Comparison of ENCODE assay signal across 10 cellular contexts in the genomic region with DNA sequence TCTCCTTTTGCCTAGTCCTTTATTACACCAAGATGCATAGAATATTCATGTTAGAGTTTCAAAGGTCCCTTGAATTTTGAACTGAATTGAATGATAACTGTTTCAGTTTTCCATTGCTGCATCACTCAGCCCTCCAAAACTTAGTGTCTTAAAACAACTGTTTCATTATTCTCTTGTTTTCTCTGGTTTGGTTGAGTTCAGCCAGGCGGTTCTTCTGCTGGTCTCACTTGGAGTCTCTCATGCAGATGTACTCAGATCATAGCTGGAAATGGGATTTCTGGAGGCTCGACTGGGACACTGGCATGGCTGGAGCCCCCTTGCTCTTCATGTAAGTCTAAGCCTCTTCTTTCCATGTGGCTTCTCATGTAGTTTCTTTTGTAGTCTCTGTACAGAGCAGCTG.
"Had no signal": no experiment of that assay in that cellular context is flagged by ENCODE, and none has a peak within 500 bp of the region (broad histone marks: within the 10 kb centered on the region; RNA-seq: fewer than 3 reads in every experiment).

No MANE protein-coding gene starts in this region.

- H3K27ac ChIP-seq: GM23248 had no signal

- H3K4me1 ChIP-seq: HAP-1 had no signal

- ATAC-seq: HCT116 had no signal

- H2AFZ ChIP-seq: GM23248 had no signal

- H3K27ac Mint-ChIP-seq: H9, HFFc6 had no signal

- H3K9me3 ChIP-seq: HAP-1 had no signal

- FAIRE-seq: H1, H54 had no signal

- H3K9ac ChIP-seq: GM23248 had no signal

- DNase-seq: GM23248, GOT3, H7, H9, HCEC 1CT, HFFc6 had no signal

- H3K4me3 Mint-ChIP-seq: H9, HFFc6 had no signal

- H3K4me3 ChIP-seq: GM23248, HAP-1 had no signal

- H3K36me3 ChIP-seq: HAP-1 had no signal
